8 cellular contexts compared by ENCODE assay signal in the genomic region with DNA sequence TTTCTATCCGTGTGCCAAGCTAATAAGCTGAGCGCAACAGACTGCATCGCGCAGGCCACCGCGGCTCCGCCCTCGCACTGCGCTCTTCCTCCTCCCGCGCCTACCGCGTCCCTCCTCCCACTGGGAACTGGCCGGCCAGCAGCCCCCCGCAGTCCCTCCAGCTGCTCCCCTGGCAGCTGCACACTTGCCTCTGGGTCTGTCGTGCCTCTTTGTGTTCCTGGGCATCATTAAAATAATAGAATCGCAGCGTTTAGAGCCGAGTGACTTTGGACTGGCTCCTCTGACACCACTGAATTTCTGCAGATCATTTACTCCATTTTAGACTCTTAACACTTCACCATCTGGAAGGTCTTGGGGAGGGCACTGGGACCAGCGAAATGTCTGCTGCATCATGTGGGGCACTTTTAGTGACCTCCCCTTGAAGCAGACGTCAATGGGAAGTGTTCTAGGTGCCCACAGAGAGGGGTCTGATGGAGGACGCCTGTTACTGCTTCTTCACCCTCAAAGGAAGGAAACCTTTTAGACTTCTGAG. TPM values are rescaled to one million over a fixed set of nuclear protein-coding genes. Genes with fewer than 3 reads are reported as not detected.
DNase-seq lines count a peak whose midpoint lies in the region; ATAC-seq and TF ChIP-seq lines count a peak whose summit lies in the region.

No MANE protein-coding gene starts in this region.

- intact Hi-C loops in left ventricle myocardium inferior (cut with micrococcal nuclease): no loop called here
- intact Hi-C loops in sciatic nerve (cut with DNase I): no loop called here

- no peaks in the 10 kb centered on the region for H3K27me3 ChIP-seq in GM06990 (replicated peaks; ENCODE audit: control insufficient read depth, insufficient read depth, low read length)
- H3K27me3 ChIP-seq in left ventricle myocardium inferior (ENCODE audit: low read depth): no peaks in the 10 kb centered on the region

- peaks cover 0 to 5% of the 10 kb centered on the region in 2 donors for H3K9me3 Mint-ChIP-seq in activated naive CD4-positive, alpha-beta T cell treated with anti-CD3 and anti-CD28 coated beads, Interleukin-2, amount 50 U/mL, for 72 hours

- H3K36me3 Mint-ChIP-seq in activated naive CD4-positive, alpha-beta T cell treated with anti-CD3 and anti-CD28 coated beads, Interleukin-2, amount 50 U/mL, for 72 hours: peaks cover 0 to 6% of the 10 kb centered on the region in 2 donors

- peaks cover 26% of the 10 kb centered on the region for H3K4me1 ChIP-seq in left ventricle myocardium inferior

- peak overlapping the region in 1 of 2 donors; percentile 17 for H3K27ac Mint-ChIP-seq in activated naive CD4-positive, alpha-beta T cell treated with anti-CD3 and anti-CD28 coated beads, Interleukin-2, amount 50 U/mL, for 72 hours

- H3K4me3 ChIP-seq in GM06990 (replicated peaks; ENCODE audit: low read depth, low read length) (peak overlapping the region; percentile 59), left ventricle myocardium inferior (peak overlapping the region; percentile 68)

- H3K27ac ChIP-seq in left ventricle myocardium inferior (replicated peaks): peak overlapping the region; percentile 88

- no peaks in the 10 kb centered on the region for H3K36me3 ChIP-seq in GM06990 (ENCODE audit: control insufficient read depth, insufficient read depth, low read length)
- H3K36me3 ChIP-seq in left ventricle myocardium inferior: no peaks in the 10 kb centered on the region

- no peak for DNase-seq in GM06990 (ENCODE audit: extremely low read depth, insufficient read length)
- DNase-seq in NCI-H1694 (lab: John Stamatoyannopoulos, UW): peak; percentile 44
- no peak for DNase-seq in activated naive CD4-positive, alpha-beta T cell treated with anti-CD3 and anti-CD28 coated beads, Interleukin-2, amount 50 U/mL, for 72 hours (ENCODE audit: low spot score in 2 of 2)
- DNase-seq in left ventricle myocardium inferior: peak; percentile 58
- no peak for DNase-seq in sciatic nerve (ENCODE audit: low spot score)
- DNase-seq in kidney tubule cell (ENCODE audit: low spot score): no peak
- no peak for DNase-seq in foreskin melanocyte

- H3K9me3 ChIP-seq in left ventricle myocardium inferior (replicated peaks): no peaks in the 10 kb centered on the region

- ATAC-seq in GM21825 (IDR thresholded peaks at IDR 0.05; ENCODE audit: unreplicated experiment) (peak; percentile 92), sciatic nerve (peak; percentile 90)
- peak; percentile 66 to 75 for ATAC-seq in activated naive CD4-positive, alpha-beta T cell treated with anti-CD3 and anti-CD28 coated beads, Interleukin-2, amount 50 U/mL, for 72 hours

- TF ChIP-seq CTCF in GM06990 (IDR thresholded peaks at IDR 0.05; ENCODE audit: insufficient read depth, low read length, poor library complexity, severe bottlenecking): no peak
- no peak for TF ChIP-seq CTCF in left ventricle myocardium inferior (IDR thresholded peaks at IDR 0.05; ENCODE audit: borderline replicate concordance)

RNA-seq across cellular contexts. Expression of gene NAB1, which starts 20.9 kb away (rescaled TPM):
- 10 to 100 TPM; 45.2 to 63.9 TPM for total RNA-seq in activated naive CD4-positive, alpha-beta T cell treated with anti-CD3 and anti-CD28 coated beads, Interleukin-2, amount 50 U/mL, for 72 hours
- 30.2 TPM for total RNA-seq in left ventricle myocardium inferior
- 95.7 TPM for total RNA-seq in sciatic nerve

Comparison
In these comparisons a context has a peak if more than half of its experiments do, and no peak if none do; other contexts are left out.
1. DNase-seq: peak in NCI-H1694 (single experiment) and left ventricle myocardium inferior (single experiment); none in GM06990 (single experiment), activated naive CD4-positive, alpha-beta T cell treated with anti-CD3 and anti-CD28 coated beads, Interleukin-2, amount 50 U/mL, for 72 hours (0 of 2), sciatic nerve (single experiment), kidney tubule cell (single experiment) and foreskin melanocyte (single experiment).
2. Peak in every context shown above with its lines, with median percentiles within 50 percentile points of each other: ATAC-seq.